37 cellular contexts compared by ENCODE assay signal in the genomic region with DNA sequence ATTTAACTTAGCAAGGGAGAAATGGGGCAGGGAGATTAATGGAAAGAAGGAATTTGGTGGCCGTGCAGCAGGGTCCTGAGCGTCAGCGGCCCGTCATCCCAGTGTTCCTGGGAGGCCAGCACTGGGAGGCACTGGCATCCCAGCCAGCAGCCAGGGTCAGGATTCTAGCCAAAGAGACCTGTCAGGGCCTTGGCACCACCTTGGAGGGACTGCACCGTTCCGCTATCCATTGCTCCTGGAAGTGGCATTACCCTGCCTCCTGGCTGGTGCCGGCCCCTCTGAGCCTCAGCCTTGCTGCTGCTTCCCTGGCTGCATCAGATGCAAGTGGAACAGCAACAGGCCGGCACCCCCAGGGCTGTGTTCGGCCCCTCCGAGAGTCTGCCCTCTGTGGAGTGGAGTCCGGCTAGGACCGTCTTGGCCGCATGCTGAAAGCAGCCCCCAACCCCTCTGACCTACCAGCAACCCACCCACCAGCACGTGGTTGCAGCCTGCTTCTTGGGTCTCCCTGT. TPM values are rescaled to one million over a fixed set of nuclear protein-coding genes. Genes with fewer than 3 reads are reported as not detected.
"Had no signal": no experiment of that assay in that cellular context is flagged by ENCODE, and none has a peak within 500 bp of the region (broad histone marks: within the 10 kb centered on the region; RNA-seq: fewer than 3 reads in every experiment).

No MANE protein-coding gene starts in this region.

- H3K27ac ChIP-seq: adrenal gland, colonic mucosa, epithelial cell of prostate, esophagus squamous epithelium, WERI-Rb-1 had no signal

- H3K36me3 ChIP-seq: adrenal gland, colonic mucosa, esophagus squamous epithelium, gastroesophageal sphincter, WERI-Rb-1 had no signal

- H3K4me1 ChIP-seq: adrenal gland, colonic mucosa had no signal

- H3K27me3 Mint-ChIP-seq: activated CD8-positive, alpha-beta T cell treated with anti-CD3 and anti-CD28 coated beads for 36 hours; activated naive CD4-positive, alpha-beta T cell treated with anti-CD3 and anti-CD28 coated beads, Interleukin-2, amount 50 U/mL, for 24 hours; activated naive CD8-positive, alpha-beta T cell treated with anti-CD3 and anti-CD28 coated beads, Interleukin-2, amount 50 U/mL, for 24 hours had no signal

- H3K27me3 ChIP-seq: adrenal gland, body of pancreas, colonic mucosa, gastroesophageal sphincter had no signal

- DNase-seq: activated B cell treated with CpG ODN at 0.5 μM for 24 hours; activated CD4-positive, alpha-beta T cell treated with anti-CD3 and anti-CD28 coated beads for 48 hours; activated CD4-positive, alpha-beta T cell treated with anti-CD3 and anti-CD28 coated beads, Interleukin-2, amount 50 U/mL, for 1 hour; activated CD4-positive, alpha-beta T cell treated with anti-CD3 and anti-CD28 coated beads, Interleukin-2, amount 50 U/mL, for 48 hours; activated CD8-positive, alpha-beta memory T cell treated with anti-CD3 and anti-CD28 coated beads for 24 hours; activated CD8-positive, alpha-beta T cell treated with anti-CD3 and anti-CD28 coated beads for 36 hours; activated effector memory CD4-positive, alpha-beta T cell treated with anti-CD3 and anti-CD28 coated beads, Interleukin-2, amount 50 U/mL, for 16 hours; activated naive CD4-positive, alpha-beta T cell treated with anti-CD3 and anti-CD28 coated beads for 36 hours; activated naive CD8-positive, alpha-beta T cell treated with anti-CD3 and anti-CD28 coated beads for 36 hours; activated naive CD8-positive, alpha-beta T cell treated with anti-CD3 and anti-CD28 coated beads, Interleukin-2, amount 50 U/mL, for 24 hours; activated T-cell treated with anti-CD3 and anti-CD28 coated beads, Interleukin-2, amount 50 U/mL, for 4 hours; adrenal gland; amygdala; aorta; body of pancreas; central memory CD4-positive, alpha-beta T cell; cerebellar nuclear complex; colonic mucosa; effector CD8-positive, alpha-beta T cell; esophagus squamous epithelium; foreskin melanocyte; T-helper 1 cell; T-helper 17 cell; T1000; WERI-Rb-1 had no signal

- H3K9me3 Mint-ChIP-seq: activated B cell treated with CpG ODN at 0.5 μM for 24 hours; activated CD8-positive, alpha-beta T cell treated with anti-CD3 and anti-CD28 coated beads for 36 hours; activated naive CD4-positive, alpha-beta T cell treated with anti-CD3 and anti-CD28 coated beads for 36 hours; activated naive CD4-positive, alpha-beta T cell treated with anti-CD3 and anti-CD28 coated beads, Interleukin-2, amount 50 U/mL, for 24 hours; activated naive CD8-positive, alpha-beta T cell treated with anti-CD3 and anti-CD28 coated beads for 36 hours; activated naive CD8-positive, alpha-beta T cell treated with anti-CD3 and anti-CD28 coated beads, Interleukin-2, amount 50 U/mL, for 24 hours; activated T-cell treated with anti-CD3 and anti-CD28 coated beads, Interleukin-2, amount 50 U/mL, for 4 hours; activated T-helper 1 cell treated with anti-CD3 and anti-CD28 coated beads, Interleukin-12 subunit alpha, Interleukin-12 subunit beta, Interleukin-2, Interleukin-4 antibody, amounts not matched to agents 30 ng/mL and 10 ng/mL and 1 ng/mL, durations not matched to agents 14 hours and 24 hours and 36 hours; activated T-helper 2 cell treated with anti-CD3 and anti-CD28 coated beads, Interferon-gamma antibody, Interleukin-2, Interleukin-4, amounts not matched to agents 10 μg/mL and 5 μg/mL and 100 μg/mL, durations not matched to agents 14 hours and 24 hours and 36 hours; T-helper 2 cell treated with Interferon-gamma antibody and Interleukin-4, amounts not matched to agents 5 μg/mL and 100 μg/mL, for 36 hours had no signal

- H3K9me3 ChIP-seq: adrenal gland, body of pancreas, colonic mucosa, esophagus squamous epithelium, gastroesophageal sphincter had no signal

- H3K4me1 Mint-ChIP-seq: activated B cell treated with CpG ODN at 0.5 μM for 24 hours; activated naive CD4-positive, alpha-beta T cell treated with anti-CD3 and anti-CD28 coated beads, Interleukin-2, amount 50 U/mL, for 24 hours; activated naive CD8-positive, alpha-beta T cell treated with anti-CD3 and anti-CD28 coated beads for 36 hours; activated naive CD8-positive, alpha-beta T cell treated with anti-CD3 and anti-CD28 coated beads, Interleukin-2, amount 50 U/mL, for 24 hours had no signal

- H3K4me3 Mint-ChIP-seq: activated B cell treated with CpG ODN at 0.5 μM for 24 hours; activated CD8-positive, alpha-beta T cell treated with anti-CD3 and anti-CD28 coated beads for 36 hours; activated naive CD4-positive, alpha-beta T cell treated with anti-CD3 and anti-CD28 coated beads for 36 hours; activated naive CD4-positive, alpha-beta T cell treated with anti-CD3 and anti-CD28 coated beads, Interleukin-2, amount 50 U/mL, for 24 hours; activated naive CD8-positive, alpha-beta T cell treated with anti-CD3 and anti-CD28 coated beads for 36 hours; activated naive CD8-positive, alpha-beta T cell treated with anti-CD3 and anti-CD28 coated beads, Interleukin-2, amount 50 U/mL, for 24 hours; activated T-cell treated with anti-CD3 and anti-CD28 coated beads, Interleukin-2, amount 50 U/mL, for 4 hours; activated T-helper 1 cell treated with anti-CD3 and anti-CD28 coated beads, Interleukin-12 subunit alpha, Interleukin-12 subunit beta, Interleukin-2, Interleukin-4 antibody, amounts not matched to agents 30 ng/mL and 10 ng/mL and 1 ng/mL, durations not matched to agents 14 hours and 24 hours and 36 hours; T-helper 17 cell; T-helper 2 cell treated with Interferon-gamma antibody and Interleukin-4, amounts not matched to agents 5 μg/mL and 100 μg/mL, for 36 hours had no signal

- H3K27ac Mint-ChIP-seq: activated B cell treated with CpG ODN at 0.5 μM for 24 hours; activated CD8-positive, alpha-beta T cell treated with anti-CD3 and anti-CD28 coated beads for 36 hours; activated naive CD4-positive, alpha-beta T cell treated with anti-CD3 and anti-CD28 coated beads for 36 hours; activated naive CD4-positive, alpha-beta T cell treated with anti-CD3 and anti-CD28 coated beads, Interleukin-2, amount 50 U/mL, for 24 hours; activated naive CD8-positive, alpha-beta T cell treated with anti-CD3 and anti-CD28 coated beads for 36 hours; activated naive CD8-positive, alpha-beta T cell treated with anti-CD3 and anti-CD28 coated beads, Interleukin-2, amount 50 U/mL, for 24 hours; activated T-helper 1 cell treated with anti-CD3 and anti-CD28 coated beads, Interleukin-12 subunit alpha, Interleukin-12 subunit beta, Interleukin-2, Interleukin-4 antibody, amounts not matched to agents 30 ng/mL and 10 ng/mL and 1 ng/mL, durations not matched to agents 14 hours and 24 hours and 36 hours; activated T-helper 2 cell treated with anti-CD3 and anti-CD28 coated beads, Interferon-gamma antibody, Interleukin-2, Interleukin-4, amounts not matched to agents 10 μg/mL and 5 μg/mL and 100 μg/mL, durations not matched to agents 14 hours and 24 hours and 36 hours; T-helper 17 cell; T-helper 2 cell treated with Interferon-gamma antibody and Interleukin-4, amounts not matched to agents 5 μg/mL and 100 μg/mL, for 36 hours had no signal

- ATAC-seq: activated CD4-positive, CD25-positive, alpha-beta regulatory T cell treated with anti-CD3 and anti-CD28 coated beads, Interleukin-2, amount 50 U/mL, for 24 hours; activated CD8-positive, alpha-beta T cell treated with anti-CD3 and anti-CD28 coated beads for 36 hours; activated naive CD8-positive, alpha-beta T cell treated with anti-CD3 and anti-CD28 coated beads, Interleukin-2, amount 50 U/mL, for 24 hours; activated T-cell treated with anti-CD3 and anti-CD28 coated beads, Interleukin-2, amount 50 U/mL, for 4 hours; body of pancreas; gastroesophageal sphincter; T-helper 17 cell had no signal

- H3K36me3 Mint-ChIP-seq: activated naive CD4-positive, alpha-beta T cell treated with anti-CD3 and anti-CD28 coated beads, Interleukin-2, amount 50 U/mL, for 24 hours; activated naive CD8-positive, alpha-beta T cell treated with anti-CD3 and anti-CD28 coated beads for 36 hours had no signal

- H3K4me3 ChIP-seq: adrenal gland, body of pancreas, colonic mucosa, esophagus squamous epithelium, gastroesophageal sphincter had no signal

RNA-seq across cellular contexts. Expression of gene RASD2, which starts 30.1 kb away (rescaled TPM):
- total RNA-seq: activated B cell treated with CpG ODN at 0.5 μM for 24 hours; activated CD8-positive, alpha-beta T cell treated with anti-CD3 and anti-CD28 coated beads for 36 hours; activated naive CD4-positive, alpha-beta T cell treated with anti-CD3 and anti-CD28 coated beads for 36 hours; activated T-helper 1 cell treated with anti-CD3 and anti-CD28 coated beads, Interleukin-12 subunit alpha, Interleukin-12 subunit beta, Interleukin-2, Interleukin-4 antibody, amounts not matched to agents 30 ng/mL and 10 ng/mL and 1 ng/mL, durations not matched to agents 14 hours and 24 hours and 36 hours; activated T-helper 2 cell treated with anti-CD3 and anti-CD28 coated beads, Interferon-gamma antibody, Interleukin-2, Interleukin-4, amounts not matched to agents 10 μg/mL and 5 μg/mL and 100 μg/mL, durations not matched to agents 14 hours and 24 hours and 36 hours; dermis microvascular lymphatic vessel endothelial cell; endothelial cell of umbilical vein; fibroblast of villous mesenchyme had no signal
- polyA plus RNA-seq: endothelial cell of umbilical vein had no signal

RNA-seq across cellular contexts. Expression of gene MB, which starts 46.4 kb away (rescaled TPM):
- total RNA-seq: activated B cell treated with CpG ODN at 0.5 μM for 24 hours; activated CD8-positive, alpha-beta T cell treated with anti-CD3 and anti-CD28 coated beads for 36 hours; activated naive CD4-positive, alpha-beta T cell treated with anti-CD3 and anti-CD28 coated beads for 36 hours; activated naive CD8-positive, alpha-beta T cell treated with anti-CD3 and anti-CD28 coated beads for 36 hours; aorta; dermis microvascular lymphatic vessel endothelial cell; endothelial cell of umbilical vein; fibroblast of lung; fibroblast of villous mesenchyme; glomerular endothelial cell; T-helper 17 cell had no signal
- polyA plus RNA-seq: endothelial cell of umbilical vein, fibroblast of lung had no signal
